ENCODE assay signal across 4 cellular contexts in the genomic region with DNA sequence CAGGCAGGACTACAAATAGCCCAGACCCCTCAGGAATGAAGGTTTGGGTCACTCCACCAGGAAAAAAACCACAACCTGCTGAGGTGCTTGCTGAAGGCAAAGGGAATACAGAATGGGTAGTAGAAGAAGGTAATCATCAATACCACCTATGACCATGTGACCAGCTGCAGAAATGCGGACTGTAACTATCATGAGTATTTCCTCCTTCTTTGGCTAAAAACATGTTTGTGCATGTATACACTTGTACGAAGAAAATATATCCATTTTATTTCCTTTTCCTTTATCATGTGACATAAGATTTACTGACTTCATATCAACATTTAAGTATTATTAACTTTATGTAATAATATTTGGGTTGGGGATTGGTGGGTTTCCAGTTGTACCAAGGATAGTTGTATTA. TPM values are rescaled to one million over a fixed set of nuclear protein-coding genes. Genes with fewer than 3 reads are reported as not detected.
"Had no signal": no experiment of that assay in that cellular context is flagged by ENCODE, and none has a peak within 500 bp of the region (broad histone marks: within the 10 kb centered on the region; RNA-seq: fewer than 3 reads in every experiment).

No MANE protein-coding gene starts in this region.

RNA-seq across cellular contexts. Expression of gene TINAGL1, which starts 58.3 kb away (rescaled TPM):
- total RNA-seq: mononuclear cell; naive thymus-derived CD4-positive, alpha-beta T cell; naive thymus-derived CD8-positive, alpha-beta T cell had no signal
- polyA plus RNA-seq: immature natural killer cell; naive thymus-derived CD4-positive, alpha-beta T cell; naive thymus-derived CD8-positive, alpha-beta T cell had no signal
